ENCODE assay signal across 24 cellular contexts in the genomic region with DNA sequence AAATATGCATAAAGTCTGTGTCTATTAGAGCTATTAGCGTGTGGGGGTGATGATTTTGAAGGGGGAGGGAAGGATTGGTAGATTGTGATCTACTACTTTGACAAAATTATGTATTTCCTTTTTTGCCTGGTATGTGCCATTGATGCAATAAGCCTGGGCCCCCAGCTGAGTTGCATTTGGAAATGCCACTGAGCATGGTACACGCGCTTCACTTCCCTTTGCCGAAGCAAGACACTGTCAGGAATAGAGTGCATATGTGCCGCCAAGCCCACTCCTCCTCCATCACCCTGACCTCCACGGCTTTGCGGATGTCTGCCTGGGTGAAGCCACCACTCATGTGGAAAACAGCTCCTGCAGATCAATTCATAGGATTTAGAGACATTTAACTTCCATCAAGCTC.
"Had no signal": no experiment of that assay in that cellular context is flagged by ENCODE, and none has a peak within 500 bp of the region (broad histone marks: within the 10 kb centered on the region; RNA-seq: fewer than 3 reads in every experiment).

No MANE protein-coding gene starts in this region.

- H3K27ac ChIP-seq: SJSA1 had no signal

- DNase-seq: activated CD4-positive, alpha-beta T cell treated with anti-CD3 and anti-CD28 coated beads for 36 hours; activated CD4-positive, alpha-beta T cell treated with anti-CD3 and anti-CD28 coated beads, Interleukin-2, amount 10 ng/mL, durations not matched to agents 7 days and 5 days; activated CD4-positive, alpha-beta T cell treated with anti-CD3 and anti-CD28 coated beads, Interleukin-2, amount 50 U/mL, for 48 hours; activated CD8-positive, alpha-beta T cell treated with anti-CD3 and anti-CD28 coated beads, Interleukin-2, amount 10 ng/mL, durations not matched to agents 7 days and 5 days; activated effector memory CD4-positive, alpha-beta T cell treated with Interleukin-2 at 50 U/mL for 16 hours; activated naive CD4-positive, alpha-beta T cell treated with anti-CD3 and anti-CD28 coated beads, Interleukin-2, amount 10 ng/mL, durations not matched to agents 7 days and 5 days; activated naive CD8-positive, alpha-beta T cell treated with anti-CD3 and anti-CD28 coated beads, Interleukin-2, amount 50 U/mL, for 24 hours; activated T-cell treated with anti-CD3 and anti-CD28 coated beads, Interleukin-2, amount 50 U/mL, for 24 hours; anterior cingulate cortex; caudate nucleus; cerebellar nuclear complex; Kasumi-1; KG1; MM.1S; MV-4-11; NCI-H1092; NCI-H187; NCI-H226; NCI-H446 treated with DMSO at 0.1 percent for 48 hours; NCI-H524; NCI-H82; SHP77; SK-N-SH had no signal

- H3K4me3 ChIP-seq: SJSA1 had no signal

- H3K9me3 ChIP-seq: SJSA1, SK-N-SH had no signal

- H3K27me3 ChIP-seq: SJSA1 had no signal

- H3K36me3 ChIP-seq: SJSA1 had no signal

- H3K4me1 ChIP-seq: SJSA1 had no signal
